In the genomic region with DNA sequence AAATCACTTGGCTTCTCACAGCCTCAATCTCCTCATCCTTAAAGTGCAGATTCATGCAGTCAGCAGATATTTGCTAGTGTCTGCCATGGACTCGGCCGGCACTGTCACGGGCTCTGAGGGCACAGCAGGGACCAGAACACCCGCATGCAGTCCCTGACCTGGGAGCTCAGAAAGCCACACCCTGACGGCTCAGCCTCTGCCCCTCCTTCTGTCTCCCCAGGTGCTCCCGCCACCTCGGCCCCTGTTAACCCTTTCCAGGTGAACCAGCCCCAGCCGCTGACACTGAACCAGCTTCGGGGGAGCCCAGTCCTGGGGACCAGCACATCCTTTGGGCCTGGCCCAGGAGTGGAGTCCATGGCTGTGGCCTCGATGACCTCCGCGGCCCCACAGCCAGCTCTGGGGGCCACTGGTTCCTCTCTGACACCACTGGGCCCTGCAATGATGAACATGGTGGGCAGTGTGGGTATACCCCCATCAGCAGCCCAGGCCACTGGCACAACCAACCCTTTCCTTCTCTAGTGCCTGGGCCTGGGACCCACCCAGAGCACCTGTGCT, we compare ENCODE assay signal across 21 cellular contexts. TPM values are rescaled to one million over a fixed set of nuclear protein-coding genes. Genes with fewer than 3 reads are reported as not detected.
DNase-seq lines count a peak whose midpoint lies in the region; ATAC-seq and TF ChIP-seq lines count a peak whose summit lies in the region.
"Had no signal": no experiment of that assay in that cellular context is flagged by ENCODE, and none has a peak within 500 bp of the region (broad histone marks: within the 10 kb centered on the region; RNA-seq: fewer than 3 reads in every experiment).

No MANE protein-coding gene starts in this region.

- H3K4me2 ChIP-seq in GM23338 (no peak overlapping the region), IMR-90 (ENCODE audit: low read depth, low read length) (no peak overlapping the region)

- no peak overlapping the region for H2BK20ac ChIP-seq in IMR-90 (ENCODE audit: low read depth, low read length)

- H3K9me3 ChIP-seq in IMR-90 (ENCODE audit: control insufficient read depth, insufficient read depth, low read length) (no peaks in the 10 kb centered on the region), sigmoid colon (no peaks in the 10 kb centered on the region)
- H3K9me3 ChIP-seq: BE2C, Caco-2 had no signal

- H4K91ac ChIP-seq in IMR-90 (ENCODE audit: insufficient read depth, low read depth, low read length), result no peak overlapping the region

- peaks cover 29% of the 10 kb centered on the region for H3K4me1 Mint-ChIP-seq in GM23338
- H3K4me1 Mint-ChIP-seq: IgD-negative memory B cell had no signal

- peak overlapping the region; percentile 20; the same call in 1 of the 2 replicates for H2AK5ac ChIP-seq in IMR-90 (ENCODE audit: low read depth, low read length)

- no peaks in the 10 kb centered on the region for H3K79me2 ChIP-seq in GM23338 (replicated peaks; ENCODE audit: insufficient read depth)

- in situ Hi-C loops in IMR-90 (cut with MboI; ENCODE audit: low sequenced_read_pairs), result no loop called here

- intact Hi-C loops in IMR-90 (cut with micrococcal nuclease), result no loop called here
- intact Hi-C loops in sigmoid colon (cut with DNase I), result no loop called here

- no peak overlapping the region for H2BK120ac ChIP-seq in IMR-90 (ENCODE audit: low read depth, low read length)

- 0 out of 3 replicates have a peak overlapping the region, but pooled peaks have one; percentile 40 for H2BK15ac ChIP-seq in IMR-90 (ENCODE audit: low read depth, low read length)

- no peak overlapping the region for H3K4me3 Mint-ChIP-seq in GM23338
- H3K4me3 Mint-ChIP-seq: IgD-negative memory B cell had no signal

- no peaks in the 10 kb centered on the region for H3K9me2 ChIP-seq in GM23338 (ENCODE audit: insufficient read depth)

- H3K18ac ChIP-seq in IMR-90 (ENCODE audit: low read depth, low read length), result no peak overlapping the region

- H3K79me1 ChIP-seq in IMR-90 (ENCODE audit: low read depth in 1 of 2, low read length in 2 of 2), result peaks cover 0 to 32% of the 10 kb centered on the region in 2 experiments; a peak in 2 of 4 replicates

- BruUV-seq in IMR-90 (replicated peaks; lab: Mats Ljungman, UMichigan), result no TSS peak

- no peaks in the 10 kb centered on the region for H3K9me3 Mint-ChIP-seq in GM23338
- H3K9me3 Mint-ChIP-seq: IgD-negative memory B cell had no signal

- no peaks in the 10 kb centered on the region; the same call in 1 of the 2 replicates for H4K20me1 ChIP-seq in GM23338 (replicated peaks; ENCODE audit: insufficient read depth)
- peaks cover 4% of the 10 kb centered on the region; the same call in 1 of the 2 replicates for H4K20me1 ChIP-seq in IMR-90 (ENCODE audit: insufficient read depth, low read length)

- H3K36me3 ChIP-seq in GM23338 (ENCODE audit: insufficient read depth), result no peaks in the 10 kb centered on the region
- peaks cover 18% of the 10 kb centered on the region; the same call in 1 of the 2 replicates for H3K36me3 ChIP-seq in IMR-90 (ENCODE audit: control insufficient read depth, insufficient read depth, low read length)
- peaks cover 4 to 42% (median 6%) of the 10 kb centered on the region in 4 donors for H3K36me3 ChIP-seq in sigmoid colon
- H3K36me3 ChIP-seq: BE2C had no signal

- no peak overlapping the region for H2BK5ac ChIP-seq in IMR-90 (ENCODE audit: low read depth, low read length, poor library complexity, severe bottlenecking)

- H3K27ac ChIP-seq in GM23338 (ENCODE audit: low read depth) (no peak overlapping the region), IMR-90 (ENCODE audit: insufficient read depth, low read length) (no peak overlapping the region), sigmoid colon (no peak overlapping the region)

- H3K9me1 ChIP-seq in IMR-90 (ENCODE audit: insufficient read depth, low read length), result peaks cover 37% of the 10 kb centered on the region

- no peak for TF ChIP-seq EP300 in sigmoid colon (IDR thresholded peaks at IDR 0.05)

- H3F3A ChIP-seq in GM23338 (replicated peaks; ENCODE audit: low read depth), result no peaks in the 10 kb centered on the region; the same call in none of the 2 replicates

- H3K9ac ChIP-seq in IMR-90 (ENCODE audit: low read depth, low read length), result no peak overlapping the region

- H2AFZ ChIP-seq in GM23338 (no peak overlapping the region), IMR-90 (replicated peaks; ENCODE audit: low read length, poor library complexity) (no peak overlapping the region)

- no peaks in the 10 kb centered on the region for H3K36me3 Mint-ChIP-seq in GM23338 (ENCODE audit: low read depth)
- H3K36me3 Mint-ChIP-seq: IgD-negative memory B cell had no signal

- ATAC-seq in GM23338 (peak; percentile 12), IMR-90 (ENCODE audit: low read depth) (no peak), HG02884 (IDR thresholded peaks at IDR 0.05; ENCODE audit: unreplicated experiment) (no peak)
- ATAC-seq: GM12878, Right ventricle myocardium inferior had no signal

- H4K8ac ChIP-seq in IMR-90 (ENCODE audit: low read depth in 2 of 2, low read length in 2 of 2), result no peak overlapping the region

- H3K27me3 ChIP-seq in GM23338 (ENCODE audit: insufficient read depth) (no peaks in the 10 kb centered on the region), IMR-90 (ENCODE audit: control insufficient read depth, insufficient read depth, low read length) (no peaks in the 10 kb centered on the region), sigmoid colon (no peaks in the 10 kb centered on the region)
- H3K27me3 ChIP-seq: BE2C had no signal

- no peak overlapping the region for H3K4me3 ChIP-seq in GM23338
- H3K4me3 ChIP-seq in IMR-90 (ENCODE audit: insufficient read depth, low read depth, low read length), result no peak overlapping the region
- H3K4me3 ChIP-seq in sigmoid colon, result no peak overlapping the region
- H3K4me3 ChIP-seq: GM12878 had no signal

- no peak overlapping the region for H3K56ac ChIP-seq in IMR-90 (ENCODE audit: extremely low read depth, insufficient read depth, low read length)

- H3K23ac ChIP-seq in IMR-90 (ENCODE audit: low read depth, low read length), result no peak overlapping the region

- no peak overlapping the region for H3K14ac ChIP-seq in IMR-90 (replicated peaks; ENCODE audit: low read depth, low read length)

- peak overlapping the region; percentile 29 for H2AK9ac ChIP-seq in IMR-90 (replicated peaks; ENCODE audit: low read depth, low read length, poor library complexity)

- dilution Hi-C loops in IMR-90 (cut with HindIII; ENCODE audit: low sequenced_read_pairs, unreplicated experiment), result no loop called here

- POLR2A ChIA-PET in IMR-90 (lab: Charles Lee; ENCODE audit: unreplicated experiment), result no interaction called here

- no peak for TF ChIP-seq RAD21 in IMR-90 (IDR thresholded peaks at IDR 0.05; ENCODE audit: low read length)

- DNase-seq in GM23338 (ENCODE audit: low spot score) (no peak), IMR-90 (no peak), islet precursor cell (peak; percentile 48), sigmoid colon (peak; percentile 53), COLO668 (lab: John Stamatoyannopoulos, UW; ENCODE audit: unreplicated experiment) (no peak)
- no peak for DNase-seq in NK-92 treated with Interleukin-12 subunit alpha and Interleukin-12 subunit beta, amount 100 ng/mL, for 24 hours (lab: John Stamatoyannopoulos, UW)
- DNase-seq: BE2C, DND-41, HCEC 1CT, NCI-H1694, NCI-H2081, NCI-H2171, NCI-H524 treated with DMSO at 0.1 percent for 48 hours, NCI-H82, OCI-M1 had no signal

- H4K5ac ChIP-seq in IMR-90 (ENCODE audit: low read depth, low read length), result no peak overlapping the region

- H3K4ac ChIP-seq in IMR-90 (ENCODE audit: low read depth, low read length), result no peak overlapping the region

- H3K27ac Mint-ChIP-seq in GM23338, result no peak overlapping the region

- CTCF ChIA-PET in IMR-90 (lab: Yijun Ruan, JAX), result no interaction called here

- H3K27me3 Mint-ChIP-seq in GM23338 (ENCODE audit: insufficient read depth, low read depth, poor library complexity), result peaks cover 23% of the 10 kb centered on the region

- H3K4me1 ChIP-seq in GM23338 (ENCODE audit: insufficient read depth), result peaks cover 11% of the 10 kb centered on the region
- peaks cover 27% of the 10 kb centered on the region for H3K4me1 ChIP-seq in IMR-90 (ENCODE audit: control insufficient read depth, insufficient read depth, low read length)
- peaks cover 0 to 36% (median 8%) of the 10 kb centered on the region in 4 donors for H3K4me1 ChIP-seq in sigmoid colon
- H3K4me1 ChIP-seq: BE2C had no signal

- TF ChIP-seq CTCF in GM23338 (conservative IDR thresholded peaks at IDR 0.05; ENCODE audit: low read depth in 2 of 2) (no peak), IMR-90 (conservative IDR thresholded peaks at IDR 0.05; ENCODE audit: low read depth, low read length) (no peak), sigmoid colon (IDR thresholded peaks at IDR 0.05) (no peak)

- no peak for TF ChIP-seq POLR2A in IMR-90 (IDR thresholded peaks at IDR 0.05; ENCODE audit: low read depth, low read length)
- no peak for TF ChIP-seq POLR2A in sigmoid colon (IDR thresholded peaks at IDR 0.05)

- 98% methylated on average over 6 of the region's 12 CpGs; no CpG with 5 or more reads in 1 of the 2 experiments for WGBS in IMR-90 (ENCODE audit: extremely low coverage in 2 of 2, insufficient read length in 1 of 2), 2 experiments
- 71 to 87% methylated on average over 12 of the region's 12 CpGs for WGBS in sigmoid colon, 2 donors

RNA-seq across cellular contexts. Expression of a gene that starts 28.7 kb away (rescaled TPM):
- total RNA-seq in GM23338 (2014; rRNA removed; shearing (Covaris generic)), result 47.2 and 63.5 TPM in 2 replicates
- polyA plus RNA-seq in GM23338 (2016; fragmentation: Nextera tagmentation; extraction: Ambion mirVana), result 28.6 and 35.2 TPM in 2 replicates
- total RNA-seq in IMR-90 (2012; rRNA removed), result 23.3 and 42.5 TPM in 2 replicates
- 43.8 and 54.9 TPM in 2 replicates for polyA plus RNA-seq in IMR-90 (2012; rRNA removed)
- 53.7 and 71.4 TPM in 2 replicates for polyA plus RNA-seq in IMR-90 (2012; cell fraction: cytosol; rRNA removed)
- polyA plus RNA-seq in IMR-90 (2012; cell fraction: nucleus; rRNA removed; ENCODE audit: low replicate concordance), result 30.7 and 46.9 TPM in 2 replicates
- total RNA-seq in sigmoid colon, result 10 to 100 TPM; 15.2 to 22.4 (median 16.0) TPM
- polyA plus RNA-seq in sigmoid colon, result 10 to 100 TPM in 1 of 3 donors, 1 to 10 TPM in 2; 6.6 to 12.1 (median 6.9) TPM

RNA-seq across cellular contexts. Expression of a gene that starts 44.5 kb away (rescaled TPM):
- total RNA-seq in GM23338 (2014; rRNA removed; shearing (Covaris generic)), result 40.8 and 53.1 TPM in 2 replicates
- polyA plus RNA-seq in GM23338 (2016; fragmentation: Nextera tagmentation; extraction: Ambion mirVana) (15.5 and 15.6 TPM in 2 replicates), IMR-90 (2012; rRNA removed) (20.7 and 25.4 TPM in 2 replicates), sigmoid colon (10 to 100 TPM; 18.3 to 35.9 (median 22.8) TPM)
- total RNA-seq in IMR-90 (2012; rRNA removed) (6.4 and 9.7 TPM in 2 replicates), sigmoid colon (10 to 100 TPM; 22.4 to 45.7 (median 29.5) TPM)
- polyA plus RNA-seq in IMR-90 (2012; cell fraction: cytosol; rRNA removed), result 31.6 and 31.9 TPM in 2 replicates
- polyA plus RNA-seq in IMR-90 (2012; cell fraction: nucleus; rRNA removed; ENCODE audit: low replicate concordance), result 48.2 and 94.1 TPM in 2 replicates

RNA-seq across cellular contexts. Expression of a gene that starts 53.2 kb away (rescaled TPM):
- 2.6 and 7.7 TPM in 2 replicates for total RNA-seq in GM23338 (2014; rRNA removed; shearing (Covaris generic))
- polyA plus RNA-seq in GM23338 (2016; fragmentation: Nextera tagmentation; extraction: Ambion mirVana) (9.4 and 9.7 TPM in 2 replicates), IMR-90 (2012; rRNA removed) (69.5 and 71.6 TPM in 2 replicates), sigmoid colon (10 to 100 TPM in 2 of 3 donors, 1 to 10 TPM in 1; 9.9 to 52.2 (median 42.0) TPM)
- total RNA-seq in IMR-90 (2012; rRNA removed) (5.0 and 7.0 TPM in 2 replicates), sigmoid colon (100 to 1,000 TPM; 189 to 324 (median 195) TPM)
- 64.0 and 103 TPM in 2 replicates for polyA plus RNA-seq in IMR-90 (2012; cell fraction: cytosol; rRNA removed)
- polyA plus RNA-seq in IMR-90 (2012; cell fraction: nucleus; rRNA removed; ENCODE audit: low replicate concordance), result 30.2 and 36.0 TPM in 2 replicates
- total RNA-seq: Caco-2, HT1080 had no signal
- polyA plus RNA-seq: IgD-negative memory B cell had no signal

Comparison
In these comparisons a context has a peak if more than half of its experiments do, and no peak if none do; other contexts are left out.
1. DNase-seq: peak in islet precursor cell (single experiment) and sigmoid colon (single experiment); none in GM23338 (single experiment), IMR-90 (single experiment), NK-92 treated with Interleukin-12 subunit alpha and Interleukin-12 subunit beta, amount 100 ng/mL, for 24 hours (single experiment) and COLO668 (single experiment).
2. RNA of a gene that starts 53.2 kb away (total RNA-seq): 189 to 324 TPM in sigmoid colon; 2.6 to 7.7 TPM in GM23338 and 5.0 to 7.0 TPM in IMR-90; every median in the first group is over 10 times any median in the second.